14 cellular contexts compared by ENCODE assay signal in the genomic region with DNA sequence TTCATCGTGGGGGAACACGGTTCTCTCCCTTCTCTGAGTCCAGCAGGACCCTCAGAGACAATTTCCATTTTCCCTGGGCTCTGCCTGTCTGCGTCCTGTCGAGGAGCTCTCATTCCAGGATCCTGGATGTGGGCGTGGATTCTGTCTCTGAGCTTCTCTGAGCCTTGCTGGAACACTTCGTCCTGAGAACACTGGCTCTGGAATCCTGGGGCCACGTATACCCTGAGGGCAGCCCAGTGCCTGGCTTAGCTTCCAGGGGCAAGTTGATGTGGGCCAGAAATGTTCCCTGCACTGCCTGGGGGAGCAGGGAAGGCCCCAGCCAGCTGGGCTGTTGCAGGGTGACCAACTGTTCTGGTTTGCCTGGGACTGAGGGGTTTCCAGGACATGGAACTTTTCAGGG.
DNase-seq lines count a peak whose midpoint lies in the region; ATAC-seq, FAIRE-seq and TF ChIP-seq lines count a peak whose summit lies in the region.
"Had no signal": no experiment of that assay in that cellular context is flagged by ENCODE, and none has a peak within 500 bp of the region (broad histone marks: within the 10 kb centered on the region; RNA-seq: fewer than 3 reads in every experiment).

No MANE protein-coding gene starts in this region.

- intact Hi-C loops in heart right ventricle (cut with DNase I), result loop anchor here in 3 of 10 donors (5.0 to 10.0 kb wide), 4 partner anchors 594 to 1424 kb away; no protein-coding TSS in a partner anchor
- intact Hi-C loops in lower leg skin (cut with DNase I; ENCODE audit: low total_unique reads), result no loop called here
- intact Hi-C loops in testis (cut with DNase I; ENCODE audit: low total_unique reads), result no loop called here

- WGBS in heart right ventricle, 2 donors, result 32 to 34% methylated on average over 7 of the region's 7 CpGs
- WGBS in lower leg skin, 2 donors, result 34 to 39% methylated on average over 7 of the region's 7 CpGs
- 30 to 48% methylated on average over 6 to 7 of the region's 7 CpGs for WGBS in testis, 2 donors
- 47 to 55% (median 52%) methylated on average over 7 of the region's 7 CpGs for WGBS in small intestine, 3 donors

- ATAC-seq in heart right ventricle (peak in 5 of 8 donors; percentile 17 to 77 (median 37)), HG02870 (IDR thresholded peaks at IDR 0.05; ENCODE audit: unreplicated experiment) (no peak)
- ATAC-seq: PC-3 had no signal

- FAIRE-seq in small intestine (lab: Jason Lieb, UNC), result no peak
- FAIRE-seq: D721Med, H54 had no signal

- H3K36me3 ChIP-seq in SK-N-MC (ENCODE audit: insufficient read depth, low read length) (no peaks in the 10 kb centered on the region), heart right ventricle (no peaks in the 10 kb centered on the region), testis (ENCODE audit: low read depth, missing control alignments) (no peaks in the 10 kb centered on the region), small intestine (ENCODE audit: control insufficient read depth in 2 of 2, insufficient read depth in 2 of 2, low read length in 2 of 2) (no peaks in the 10 kb centered on the region)
- H3K36me3 ChIP-seq: MG63 had no signal

- H3K4me3 ChIP-seq in SK-N-MC, result peak overlapping the region; percentile 42
- H3K4me3 ChIP-seq in heart right ventricle, result no peak overlapping the region
- no peak overlapping the region for H3K4me3 ChIP-seq in lower leg skin (ENCODE audit: low read depth, poor library complexity, severe bottlenecking)
- H3K4me3 ChIP-seq in testis, result no peak overlapping the region
- no peak overlapping the region for H3K4me3 ChIP-seq in small intestine (ENCODE audit: low read depth in 1 of 2, low read length in 2 of 2)
- H3K4me3 ChIP-seq: MG63 had no signal

- H3K9me3 ChIP-seq in SK-N-MC (ENCODE audit: low read depth, low read length) (no peaks in the 10 kb centered on the region), heart right ventricle (peaks cover 0 to 5% (median 0%) of the 10 kb centered on the region in 11 donors), testis (no peaks in the 10 kb centered on the region), small intestine (ENCODE audit: control insufficient read depth, low read depth) (no peaks in the 10 kb centered on the region)
- H3K9me3 ChIP-seq: MG63 had no signal

- DNase-seq in SK-N-MC (ENCODE audit: low read depth, low spot score), result no peak
- peak in 1 of 2 donors; percentile 18 for DNase-seq in heart right ventricle
- DNase-seq in lower leg skin (ENCODE audit: low spot score in 2 of 2), result peak; percentile 25 to 85
- DNase-seq in testis, result peak; percentile 42
- no peak for DNase-seq in small intestine
- no peak for DNase-seq in activated T-cell treated with anti-CD3 and anti-CD28 coated beads for 4 hours
- DNase-seq: CD4-positive, alpha-beta memory T cell; MG63; NCI-H1105; NCI-H1694 treated with DMSO at 0.1 percent for 48 hours; PC-3 had no signal

- no peak overlapping the region for H3K9ac ChIP-seq in SK-N-MC (ENCODE audit: insufficient read length)

- H3K27me3 ChIP-seq in heart right ventricle, result peaks cover 0 to 10% (median 0%) of the 10 kb centered on the region in 7 donors
- no peaks in the 10 kb centered on the region for H3K27me3 ChIP-seq in testis
- no peaks in the 10 kb centered on the region for H3K27me3 ChIP-seq in small intestine (ENCODE audit: control insufficient read depth in 2 of 2, insufficient read depth in 2 of 2, low read length in 2 of 2)
- H3K27me3 ChIP-seq: MG63 had no signal

- TF ChIP-seq CTCF in heart right ventricle (IDR thresholded peaks at IDR 0.05), result no peak
- no peak for TF ChIP-seq CTCF in lower leg skin (IDR thresholded peaks at IDR 0.05)
- TF ChIP-seq CTCF in testis (IDR thresholded peaks at IDR 0.05), result no peak

- TF ChIP-seq POLR2A in lower leg skin (IDR thresholded peaks at IDR 0.05) (no peak), testis (IDR thresholded peaks at IDR 0.05) (no peak)

- H3K4me1 ChIP-seq in heart right ventricle, result peaks cover 0 to 36% (median 0%) of the 10 kb centered on the region in 9 donors
- peaks cover 5% of the 10 kb centered on the region for H3K4me1 ChIP-seq in testis
- H3K4me1 ChIP-seq in small intestine (ENCODE audit: control insufficient read depth in 2 of 2, insufficient read depth in 1 of 2, low read depth in 1 of 2, low read length in 1 of 2), result no peaks in the 10 kb centered on the region

- H3K27ac ChIP-seq in SK-N-MC (peak overlapping the region; percentile 64), heart right ventricle (peak overlapping the region in 4 of 10 donors; percentile 10 to 64 (median 46)), testis (no peak overlapping the region), small intestine (ENCODE audit: low read depth in 1 of 2, low read length in 1 of 2) (no peak overlapping the region)

Comparison
In these comparisons a context has a peak if more than half of its experiments do, and no peak if none do; other contexts are left out.
1. DNase-seq: peak in lower leg skin (2 of 2) and testis (single experiment); none in SK-N-MC (single experiment), small intestine (single experiment) and activated T-cell treated with anti-CD3 and anti-CD28 coated beads for 4 hours (single experiment).